Comparison of ENCODE assay signal across 8 cellular contexts in genomic region chr11:116772443-116773202, GRCh38. TPM values are rescaled to one million over a fixed set of nuclear protein-coding genes. Genes with fewer than 3 reads are reported as not detected.
A peak's percentile ranks its signal among the peaks of the same experiment; 100 is the strongest.
DNase-seq lines count a peak whose midpoint lies in the region; ATAC-seq, FAIRE-seq and TF ChIP-seq lines count a peak whose summit lies in the region.

A gene with protein sequence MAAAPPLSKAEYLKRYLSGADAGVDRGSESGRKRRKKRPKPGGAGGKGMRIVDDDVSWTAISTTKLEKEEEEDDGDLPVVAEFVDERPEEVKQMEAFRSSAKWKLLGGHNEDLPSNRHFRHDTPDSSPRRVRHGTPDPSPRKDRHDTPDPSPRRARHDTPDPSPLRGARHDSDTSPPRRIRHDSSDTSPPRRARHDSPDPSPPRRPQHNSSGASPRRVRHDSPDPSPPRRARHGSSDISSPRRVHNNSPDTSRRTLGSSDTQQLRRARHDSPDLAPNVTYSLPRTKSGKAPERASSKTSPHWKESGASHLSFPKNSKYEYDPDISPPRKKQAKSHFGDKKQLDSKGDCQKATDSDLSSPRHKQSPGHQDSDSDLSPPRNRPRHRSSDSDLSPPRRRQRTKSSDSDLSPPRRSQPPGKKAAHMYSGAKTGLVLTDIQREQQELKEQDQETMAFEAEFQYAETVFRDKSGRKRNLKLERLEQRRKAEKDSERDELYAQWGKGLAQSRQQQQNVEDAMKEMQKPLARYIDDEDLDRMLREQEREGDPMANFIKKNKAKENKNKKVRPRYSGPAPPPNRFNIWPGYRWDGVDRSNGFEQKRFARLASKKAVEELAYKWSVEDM (minus strand): TSS chr11:116772987. CDS start chr11:116772964, 23 bp downstream.

- no peaks in the 10 kb centered on the region for H3K9me3 Mint-ChIP-seq in dendritic cell treated with granulocyte-macrophage colony-stimulating factor and Interleukin-4, amounts not matched to agents 40 ng/mL and 50 ng/mL, for 4 days

- TF ChIP-seq RAD21 in HepG2 (CRISPR knock-in tag; IDR thresholded peaks at IDR 0.05): peak; percentile 43

- peak within 1 kb of the TSS; percentile 99 for H3K4me3 Mint-ChIP-seq in dendritic cell treated with granulocyte-macrophage colony-stimulating factor and Interleukin-4, amounts not matched to agents 40 ng/mL and 50 ng/mL, for 4 days

- H3K4me1 Mint-ChIP-seq in dendritic cell treated with granulocyte-macrophage colony-stimulating factor and Interleukin-4, amounts not matched to agents 40 ng/mL and 50 ng/mL, for 4 days (ENCODE audit: low read depth): peaks cover 54% of the 10 kb centered on the region

- H3K4me3 ChIP-seq in BLaER1 (peak within 1 kb of the TSS; percentile 85), HepG2 (replicated peaks in 1 of 3; ENCODE audit: insufficient read depth in 1 of 3, low read depth in 2 of 3, low read length in 3 of 3) (peak within 1 kb of the TSS; percentile 89 to 98 (median 92))

- peaks cover 43% of the 10 kb centered on the region for H3K36me3 Mint-ChIP-seq in dendritic cell treated with granulocyte-macrophage colony-stimulating factor and Interleukin-4, amounts not matched to agents 40 ng/mL and 50 ng/mL, for 4 days (ENCODE audit: low read depth)

- intact Hi-C loops in dendritic cell treated with granulocyte-macrophage colony-stimulating factor and Interleukin-4, amounts not matched to agents 40 ng/mL and 50 ng/mL, for 4 days (cut with micrococcal nuclease): loop anchor here (1.0 kb wide), 1 partner anchor 16 kb away; the partner anchor contains the start of gene ZPR1
- intact Hi-C loops in HepG2 (cut with micrococcal nuclease; ENCODE audit: unreplicated experiment): no loop called here

- no peaks in the 10 kb centered on the region for H3K27me3 Mint-ChIP-seq in dendritic cell treated with granulocyte-macrophage colony-stimulating factor and Interleukin-4, amounts not matched to agents 40 ng/mL and 50 ng/mL, for 4 days

- WGBS in HepG2 (ENCODE audit: low lambda C conversion rate): under 1% methylated on average over 27 of the region's 73 CpGs

- CTCF ChIA-PET in HepG2 (lab: Yijun Ruan, JAX; ENCODE audit: low intra/inter-chr PET ratio, low total read pairs): no interaction called here

- H3K79me2 ChIP-seq in HepG2 (ENCODE audit: insufficient read depth, low read length): peaks cover 29% of the 10 kb centered on the region

- H3K27me3 ChIP-seq in BLaER1: no peaks in the 10 kb centered on the region
- H3K27me3 ChIP-seq in HepG2 (ENCODE audit: control insufficient read depth in 1 of 2, insufficient read depth in 2 of 2, low read length in 2 of 2): no peaks in the 10 kb centered on the region

- peak; percentile 79 for DNase-seq in GM19240 (ENCODE audit: insufficient read length, low spot score)
- DNase-seq in NCI-H748 treated with DMSO at 0.1 percent for 48 hours (lab: John Stamatoyannopoulos, UW): peak; percentile 72
- DNase-seq in activated CD4-positive, alpha-beta T cell treated with anti-CD3 and anti-CD28 coated beads, Interleukin-2, amount 50 U/mL, for 24 hours (ENCODE audit: low read depth in 1 of 2, low spot score in 1 of 2): peak; percentile 92 to 93
- DNase-seq in HepG2 (ENCODE audit: low spot score): peak; percentile 78
- DNase-seq in stimulated activated CD4-positive, alpha-beta T cell treated with anti-CD3 and anti-CD28 coated beads, Interleukin-4, amount 100 ng/mL, for 24 hours: peak; percentile 95

- peak within 1 kb of the TSS; percentile 85 for H3K27ac ChIP-seq in BLaER1
- H3K27ac ChIP-seq in HepG2 (ENCODE audit: extremely low read length, insufficient read depth, low read length): peak within 1 kb of the TSS; percentile 75

- POLR2A ChIA-PET in HepG2 (lab: Yijun Ruan, JAX): interaction anchor here (0.9 to 8.4 kb wide), 11 partner anchors 16 to 406 kb away, joined by 3 to 78 read pairs (median 5); partner anchors contain the start of genes APOA1, APOA5, APOC3 and PAFAH1B2

- H3K9ac ChIP-seq in BLaER1 (peak within 1 kb of the TSS; percentile 89), HepG2 (ENCODE audit: insufficient read depth, low read depth, low read length) (peak within 1 kb of the TSS; percentile 84)

- H3K36me3 ChIP-seq in BLaER1 (peaks cover 44% of the 10 kb centered on the region), HepG2 (replicated peaks in 1 of 2; ENCODE audit: control insufficient read depth in 1 of 2, insufficient read depth in 2 of 2, low read length in 2 of 2) (peaks cover 7 to 13% of the 10 kb centered on the region in 2 experiments)

- H3K9me3 ChIP-seq in BLaER1 (no peaks in the 10 kb centered on the region), HepG2 (ENCODE audit: low read length) (no peaks in the 10 kb centered on the region)

- in situ Hi-C loops in HepG2 (cut with HindIII; ENCODE audit: extremely low pct_ligation_motif_present, low pct_unique_long_range_greater_than_20kb): no loop called here

- H3K4me1 ChIP-seq in BLaER1 (peaks cover 35% of the 10 kb centered on the region), HepG2 (ENCODE audit: insufficient read depth, low read length) (peaks cover 42% of the 10 kb centered on the region)

- H2AFZ ChIP-seq in HepG2 (ENCODE audit: low read length): peak within 1 kb of the TSS; percentile 76

- peak within 1 kb of the TSS; percentile 97 for H3K27ac Mint-ChIP-seq in dendritic cell treated with granulocyte-macrophage colony-stimulating factor and Interleukin-4, amounts not matched to agents 40 ng/mL and 50 ng/mL, for 4 days

- TF ChIP-seq EP300 in HepG2 (IDR thresholded peaks at IDR 0.05; ENCODE audit: low read depth in 2 of 2, low read length in 2 of 2) (no peak; a peak in 1 of 4 replicates), HepG2 (CRISPR knock-in tag; IDR thresholded peaks at IDR 0.05; ENCODE audit: borderline replicate concordance) (peak; percentile 37; the same call in 1 of the 2 replicates)

- TF ChIP-seq CTCF in HepG2 (CRISPR knock-in tag; IDR thresholded peaks at IDR 0.05): peak; percentile 61

- ATAC-seq in HG03457 (IDR thresholded peaks at IDR 0.05; ENCODE audit: unreplicated experiment) (peak; percentile 72), HepG2 (peak; percentile 95)

- FAIRE-seq in HepG2 (lab: Jason Lieb, UNC): no peak

- TSS peak; percentile 65 for BruUV-seq in HepG2 (replicated peaks; lab: Mats Ljungman, UMichigan)

- peak within 1 kb of the TSS; percentile 97 for H3K4me2 ChIP-seq in BLaER1
- H3K4me2 ChIP-seq in HepG2 (ENCODE audit: low read depth, low read length): peak within 1 kb of the TSS; percentile 97

- TF ChIP-seq POLR2A in HepG2 (IDR thresholded peaks at IDR 0.05; ENCODE audit: insufficient read depth in 1 of 2, low read depth in 2 of 2, low read length in 2 of 2): peak; percentile 76 to 92

- peaks cover 12% of the 10 kb centered on the region; the same call in 1 of the 2 replicates for H4K20me1 ChIP-seq in BLaER1
- H4K20me1 ChIP-seq in HepG2 (ENCODE audit: insufficient read depth, low read length): no peaks in the 10 kb centered on the region; the same call in 1 of the 2 replicates

TF ChIP-seq in HepG2, 621 proteins besides CTCF, POLR2A, EP300 and RAD21 (continues in another document):
- TF ChIP-seq, protein P1, sequence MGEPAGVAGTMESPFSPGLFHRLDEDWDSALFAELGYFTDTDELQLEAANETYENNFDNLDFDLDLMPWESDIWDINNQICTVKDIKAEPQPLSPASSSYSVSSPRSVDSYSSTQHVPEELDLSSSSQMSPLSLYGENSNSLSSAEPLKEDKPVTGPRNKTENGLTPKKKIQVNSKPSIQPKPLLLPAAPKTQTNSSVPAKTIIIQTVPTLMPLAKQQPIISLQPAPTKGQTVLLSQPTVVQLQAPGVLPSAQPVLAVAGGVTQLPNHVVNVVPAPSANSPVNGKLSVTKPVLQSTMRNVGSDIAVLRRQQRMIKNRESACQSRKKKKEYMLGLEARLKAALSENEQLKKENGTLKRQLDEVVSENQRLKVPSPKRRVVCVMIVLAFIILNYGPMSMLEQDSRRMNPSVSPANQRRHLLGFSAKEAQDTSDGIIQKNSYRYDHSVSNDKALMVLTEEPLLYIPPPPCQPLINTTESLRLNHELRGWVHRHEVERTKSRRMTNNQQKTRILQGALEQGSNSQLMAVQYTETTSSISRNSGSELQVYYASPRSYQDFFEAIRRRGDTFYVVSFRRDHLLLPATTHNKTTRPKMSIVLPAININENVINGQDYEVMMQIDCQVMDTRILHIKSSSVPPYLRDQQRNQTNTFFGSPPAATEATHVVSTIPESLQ (CRISPR knock-in tag; conservative IDR thresholded peaks at IDR 0.05): no peak; the same call in 1 of the 2 replicates
- TF ChIP-seq TFAP4 (IDR thresholded peaks at IDR 0.05; ENCODE audit: borderline replicate concordance, low read depth) (peak; percentile 72; the same call in 1 of the 2 replicates), ONECUT2 (CRISPR knock-in tag; IDR thresholded peaks at IDR 0.05) (peak; percentile 52; the same call in 1 of the 2 replicates)

RNA-seq across cellular contexts. Expression of the gene that starts here (rescaled TPM):
- total RNA-seq in HepG2 (2016; rRNA removed; fragmentation: Illumina TruSeq; extraction: Trizol): 25.9 and 31.9 TPM in 2 replicates
- 9.8 and 11.4 TPM in 2 replicates for total RNA-seq in HepG2 (2016; cell fraction: cytosol; rRNA removed; fragmentation: Illumina TruSeq; extraction: Trizol; ENCODE audit: low read depth)
- 26.1 and 34.7 TPM in 2 replicates for total RNA-seq in HepG2 (2016; cell fraction: insoluble cytoplasmic fraction; rRNA removed; fragmentation: Illumina TruSeq; extraction: Trizol)
- 13.7 and 16.8 TPM in 2 replicates for total RNA-seq in HepG2 (2016; cell fraction: membrane; rRNA removed; fragmentation: Illumina TruSeq; extraction: Trizol)
- 15.5 and 16.7 TPM in 2 replicates for total RNA-seq in HepG2 (2016; cell fraction: nucleus; rRNA removed; fragmentation: Illumina TruSeq; extraction: Trizol)
- polyA plus RNA-seq in HepG2 (2011; rRNA removed): 13.3 and 13.6 TPM in 2 replicates
- 12.0 and 12.9 TPM in 2 replicates for polyA plus RNA-seq in HepG2 (2011; cell fraction: cytosol; rRNA removed)
- 13.7 and 14.5 TPM in 2 replicates for polyA plus RNA-seq in HepG2 (2011; cell fraction: nucleus; rRNA removed)
- polyA plus RNA-seq in HepG2 (2012): 8.9 and 13.2 TPM in 2 replicates
- polyA plus RNA-seq in HepG2 (2016; cell fraction: cytosol; fragmentation: Illumina TruSeq; extraction: Trizol; ENCODE audit: low read depth): 2.2 and 2.6 TPM in 2 replicates
- 28.6 and 34.0 TPM in 2 replicates for polyA plus RNA-seq in HepG2 (2016; cell fraction: insoluble cytoplasmic fraction; fragmentation: Illumina TruSeq; extraction: Trizol; ENCODE audit: low read depth)
- 5.5 and 6.3 TPM in 2 replicates for polyA plus RNA-seq in HepG2 (2016; cell fraction: membrane; fragmentation: Illumina TruSeq; extraction: Trizol; ENCODE audit: low read depth)
- 25.0 and 27.1 TPM in 2 replicates for polyA plus RNA-seq in HepG2 (2016; cell fraction: nucleus; fragmentation: Illumina TruSeq; extraction: Trizol; ENCODE audit: insufficient read depth, low read depth)
- 14.1 and 21.2 TPM in 2 replicates for polyA minus RNA-seq in HepG2 (2011; rRNA and poly(A)+ RNA removed; ENCODE audit: low replicate concordance)
- polyA minus RNA-seq in HepG2 (2011; cell fraction: cytosol; rRNA and poly(A)+ RNA removed): 8.4 and 8.5 TPM in 2 replicates
- polyA minus RNA-seq in HepG2 (2011; cell fraction: nucleus; rRNA and poly(A)+ RNA removed): 12.2 and 14.8 TPM in 2 replicates

Comparison
In these comparisons a context has a peak if more than half of its experiments do, and no peak if none do; other contexts are left out.
1. Peak in every context shown above with its lines: DNase-seq, ATAC-seq, H3K4me3 ChIP-seq and H3K27ac ChIP-seq.